ENCODE assay signal across 8 cellular contexts in the genomic region with DNA sequence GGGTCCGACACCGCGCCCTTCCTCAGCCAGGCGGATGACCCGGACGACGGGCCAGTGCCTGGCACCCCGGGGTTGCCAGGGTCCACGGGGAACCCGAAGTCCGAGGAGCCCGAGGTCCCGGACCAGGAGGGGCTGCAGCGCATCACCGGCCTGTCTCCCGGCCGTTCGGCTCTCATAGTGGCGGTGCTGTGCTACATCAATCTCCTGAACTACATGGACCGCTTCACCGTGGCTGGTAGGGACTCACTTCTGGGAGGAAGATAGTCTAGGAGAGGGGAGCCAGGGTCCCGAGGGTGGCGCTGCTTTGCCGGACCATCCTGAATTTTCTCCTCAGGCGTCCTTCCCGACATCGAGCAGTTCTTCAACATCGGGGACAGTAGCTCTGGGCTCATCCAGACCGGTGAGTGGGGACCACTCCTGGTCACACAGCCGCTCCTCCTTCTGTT. TPM values are rescaled to one million over a fixed set of nuclear protein-coding genes. Genes with fewer than 3 reads are reported as not detected.
DNase-seq lines count a peak whose midpoint lies in the region; ATAC-seq and TF ChIP-seq lines count a peak whose summit lies in the region.

No MANE protein-coding gene starts in this region.

- WGBS in hepatocyte (ENCODE audit: low lambda C conversion rate, missing lambda C conversion rate), result 14% methylated on average over 30 of the region's 30 CpGs

- no peak for TF ChIP-seq CTCF in activated B cell treated with CpG ODN at 0.5 μM for 24 hours (IDR thresholded peaks at IDR 0.05)
- no peak for TF ChIP-seq CTCF in hepatocyte (IDR thresholded peaks at IDR 0.05; ENCODE audit: poor library complexity)

- peaks cover 22% of the 10 kb centered on the region for H3K79me2 ChIP-seq in hepatocyte

- H3K4me2 ChIP-seq in hepatocyte, result peak overlapping the region; percentile 87

- no peaks in the 10 kb centered on the region for H3K9me3 ChIP-seq in CD4-positive, CD25-positive, alpha-beta regulatory T cell (ENCODE audit: control insufficient read depth in 2 of 2, low read length in 2 of 2)
- H3K9me3 ChIP-seq in hepatocyte (ENCODE audit: low read depth), result no peaks in the 10 kb centered on the region

- H3K27ac ChIP-seq in CD4-positive, CD25-positive, alpha-beta regulatory T cell (ENCODE audit: insufficient read depth, low read length, poor library complexity, severe bottlenecking), result peak overlapping the region; percentile 60
- peak overlapping the region; percentile 14 for H3K27ac ChIP-seq in hepatocyte

- H3K4me1 Mint-ChIP-seq in CD4-positive, CD25-positive, alpha-beta regulatory T cell, result peaks cover 12 to 45% (median 26%) of the 10 kb centered on the region in 4 donors
- H3K4me1 Mint-ChIP-seq in activated B cell treated with CpG ODN at 0.5 μM for 24 hours, result peaks cover 31% of the 10 kb centered on the region
- peaks cover 45% of the 10 kb centered on the region for H3K4me1 Mint-ChIP-seq in stimulated activated effector memory CD8-positive, alpha-beta T cell treated with anti-CD3 and anti-CD28 coated beads, Interleukin-12 subunit alpha, Interleukin-12 subunit beta, amount 100 ng/mL, for 72 hours

- no peaks in the 10 kb centered on the region for H3K27me3 ChIP-seq in CD4-positive, CD25-positive, alpha-beta regulatory T cell (ENCODE audit: control insufficient read depth, insufficient read depth, low read length)
- no peaks in the 10 kb centered on the region for H3K27me3 ChIP-seq in hepatocyte

- peak overlapping the region; percentile 62 for H3K4me3 ChIP-seq in CD4-positive, CD25-positive, alpha-beta regulatory T cell (ENCODE audit: low read depth, low read length)
- H3K4me3 ChIP-seq in hepatocyte, result peak overlapping the region; percentile 72

- no peaks in the 10 kb centered on the region for H3K9me2 ChIP-seq in hepatocyte (replicated peaks; ENCODE audit: insufficient read depth)

- H3K9me3 Mint-ChIP-seq in CD4-positive, CD25-positive, alpha-beta regulatory T cell, result no peaks in the 10 kb centered on the region
- H3K9me3 Mint-ChIP-seq in activated B cell treated with CpG ODN at 0.5 μM for 24 hours, result no peaks in the 10 kb centered on the region
- no peaks in the 10 kb centered on the region for H3K9me3 Mint-ChIP-seq in stimulated activated effector memory CD8-positive, alpha-beta T cell treated with anti-CD3 and anti-CD28 coated beads, Interleukin-12 subunit alpha, Interleukin-12 subunit beta, amount 100 ng/mL, for 72 hours

- ATAC-seq in CD4-positive, CD25-positive, alpha-beta regulatory T cell (ENCODE audit: low read depth in 2 of 2), result no peak
- ATAC-seq in HG02610 (IDR thresholded peaks at IDR 0.05; ENCODE audit: unreplicated experiment) (peak; percentile 12), activated B cell treated with CpG ODN at 0.5 μM for 24 hours (ENCODE audit: low read depth) (no peak)
- peak; percentile 8 for ATAC-seq in stimulated activated effector memory CD8-positive, alpha-beta T cell treated with anti-CD3 and anti-CD28 coated beads, Interleukin-12 subunit alpha, Interleukin-12 subunit beta, amount 100 ng/mL, for 72 hours

- intact Hi-C loops in activated B cell treated with CpG ODN at 0.5 μM for 24 hours (cut with micrococcal nuclease), result no loop called here

- H3K4me3 Mint-ChIP-seq in CD4-positive, CD25-positive, alpha-beta regulatory T cell, result peak overlapping the region; percentile 96 to 99 (median 98)
- H3K4me3 Mint-ChIP-seq in activated B cell treated with CpG ODN at 0.5 μM for 24 hours, result peak overlapping the region; percentile 94
- H3K4me3 Mint-ChIP-seq in stimulated activated effector memory CD8-positive, alpha-beta T cell treated with anti-CD3 and anti-CD28 coated beads, Interleukin-12 subunit alpha, Interleukin-12 subunit beta, amount 100 ng/mL, for 72 hours, result peak overlapping the region; percentile 97

- peak overlapping the region; percentile 69 to 98 (median 87) for H3K27ac Mint-ChIP-seq in CD4-positive, CD25-positive, alpha-beta regulatory T cell
- H3K27ac Mint-ChIP-seq in activated B cell treated with CpG ODN at 0.5 μM for 24 hours, result peak overlapping the region; percentile 36
- H3K27ac Mint-ChIP-seq in stimulated activated effector memory CD8-positive, alpha-beta T cell treated with anti-CD3 and anti-CD28 coated beads, Interleukin-12 subunit alpha, Interleukin-12 subunit beta, amount 100 ng/mL, for 72 hours, result peak overlapping the region; percentile 97

- peaks cover 9% of the 10 kb centered on the region for H3K36me3 ChIP-seq in CD4-positive, CD25-positive, alpha-beta regulatory T cell (ENCODE audit: control insufficient read depth, insufficient read depth, low read length)
- no peaks in the 10 kb centered on the region for H3K36me3 ChIP-seq in hepatocyte (replicated peaks; ENCODE audit: insufficient read depth, low read depth)

- CTCF ChIA-PET in activated B cell treated with CpG ODN at 0.5 μM for 24 hours (lab: Charles Lee), result no interaction called here

- peak overlapping the region; percentile 60 for H2AFZ ChIP-seq in hepatocyte

- no peaks in the 10 kb centered on the region for H4K20me1 ChIP-seq in hepatocyte (ENCODE audit: insufficient read depth, poor library complexity, severe bottlenecking)

- POLR2A ChIA-PET in activated B cell treated with CpG ODN at 0.5 μM for 24 hours (lab: Charles Lee), result interaction anchor here (0.8 to 2.5 kb wide), 6 partner anchors 9 to 483 kb away, joined by 3 to 24 read pairs (median 6); a partner anchor contains a TSS

- H3K27me3 Mint-ChIP-seq in CD4-positive, CD25-positive, alpha-beta regulatory T cell, result no peaks in the 10 kb centered on the region
- H3K27me3 Mint-ChIP-seq in activated B cell treated with CpG ODN at 0.5 μM for 24 hours, result no peaks in the 10 kb centered on the region

- H3K4me1 ChIP-seq in CD4-positive, CD25-positive, alpha-beta regulatory T cell (ENCODE audit: control insufficient read depth, insufficient read depth, low read length, poor library complexity, severe bottlenecking), result peaks cover 26% of the 10 kb centered on the region
- H3K4me1 ChIP-seq in hepatocyte (ENCODE audit: insufficient read depth), result peaks cover 7% of the 10 kb centered on the region

- no peak for DNase-seq in CD4-positive, CD25-positive, alpha-beta regulatory T cell
- DNase-seq in activated B cell treated with CpG ODN at 0.5 μM for 24 hours, result no peak
- no peak for DNase-seq in hepatocyte (ENCODE audit: low spot score)
- DNase-seq in stimulated activated effector memory CD8-positive, alpha-beta T cell treated with anti-CD3 and anti-CD28 coated beads, Interleukin-12 subunit alpha, Interleukin-12 subunit beta, amount 100 ng/mL, for 72 hours (ENCODE audit: low spot score in 2 of 2), result no peak
- DNase-seq in activated CD8-positive, alpha-beta memory T cell treated with anti-CD3 and anti-CD28 coated beads, Interleukin-2, amount 50 U/mL, for 4 hours, result no peak
- DNase-seq in NCI-H1930 (lab: John Stamatoyannopoulos, UW), result no peak
- DNase-seq in NCI-H446 treated with DMSO at 0.1 percent for 48 hours (lab: John Stamatoyannopoulos, UW), result no peak

- peaks cover 8% of the 10 kb centered on the region for H3K36me3 Mint-ChIP-seq in CD4-positive, CD25-positive, alpha-beta regulatory T cell
- H3K36me3 Mint-ChIP-seq in activated B cell treated with CpG ODN at 0.5 μM for 24 hours (ENCODE audit: low read depth), result peaks cover 26% of the 10 kb centered on the region
- H3K36me3 Mint-ChIP-seq in stimulated activated effector memory CD8-positive, alpha-beta T cell treated with anti-CD3 and anti-CD28 coated beads, Interleukin-12 subunit alpha, Interleukin-12 subunit beta, amount 100 ng/mL, for 72 hours, result peaks cover 42% of the 10 kb centered on the region

RNA-seq across cellular contexts. Expression of a gene that starts 0.6 kb away (rescaled TPM):
- total RNA-seq in CD4-positive, CD25-positive, alpha-beta regulatory T cell, result 24.5 TPM
- 10 to 100 TPM; 22.3 to 32.9 (median 25.2) TPM for polyA plus RNA-seq in CD4-positive, CD25-positive, alpha-beta regulatory T cell
- 26.6 and 29.2 TPM in 2 replicates for total RNA-seq in activated B cell treated with CpG ODN at 0.5 μM for 24 hours
- 36.6 and 42.8 TPM in 2 replicates for total RNA-seq in hepatocyte
- 140 and 146 TPM in 2 replicates for polyA plus RNA-seq in hepatocyte

RNA-seq across cellular contexts. Expression of a gene that starts 9.7 kb away (rescaled TPM):
- total RNA-seq in CD4-positive, CD25-positive, alpha-beta regulatory T cell, result 282 TPM
- 100 to 1,000 TPM; 287 to 429 (median 317) TPM for polyA plus RNA-seq in CD4-positive, CD25-positive, alpha-beta regulatory T cell
- total RNA-seq in activated B cell treated with CpG ODN at 0.5 μM for 24 hours, result 3.8 and 6.2 TPM in 2 replicates
- 1.00 and 3.9 TPM in 2 replicates for total RNA-seq in hepatocyte
- 2.4 and 6.9 TPM in 2 replicates for polyA plus RNA-seq in hepatocyte

RNA-seq across cellular contexts. Expression of a gene that starts 24.4 kb away (rescaled TPM):
- total RNA-seq in CD4-positive, CD25-positive, alpha-beta regulatory T cell, result 96.2 TPM
- 10 to 100 TPM; 22.9 to 30.3 (median 24.9) TPM for polyA plus RNA-seq in CD4-positive, CD25-positive, alpha-beta regulatory T cell
- total RNA-seq in activated B cell treated with CpG ODN at 0.5 μM for 24 hours (62.9 and 85.7 TPM in 2 replicates), hepatocyte (17.3 and 17.4 TPM in 2 replicates)
- polyA plus RNA-seq in hepatocyte, result 19.7 and 22.3 TPM in 2 replicates

RNA-seq across cellular contexts. Expression of a gene that starts 43.4 kb away (rescaled TPM):
- 0.52 TPM for total RNA-seq in CD4-positive, CD25-positive, alpha-beta regulatory T cell
- 1 to 10 TPM in 1 of 4 donors, not detected in 3; 2.8 TPM for polyA plus RNA-seq in CD4-positive, CD25-positive, alpha-beta regulatory T cell
- total RNA-seq in activated B cell treated with CpG ODN at 0.5 μM for 24 hours (295 and 316 TPM in 2 replicates), hepatocyte (not detected in 2 replicates)
- polyA plus RNA-seq in hepatocyte, result not detected in 2 replicates

RNA-seq across cellular contexts. Expression of a gene that starts 50.1 kb away (rescaled TPM):
- total RNA-seq in CD4-positive, CD25-positive, alpha-beta regulatory T cell, result 28.2 TPM
- polyA plus RNA-seq in CD4-positive, CD25-positive, alpha-beta regulatory T cell, result 1 to 10 TPM; 2.9 to 3.9 (median 3.4) TPM
- total RNA-seq in activated B cell treated with CpG ODN at 0.5 μM for 24 hours (93.5 and 110 TPM in 2 replicates), hepatocyte (27.5 and 37.2 TPM in 2 replicates)
- polyA plus RNA-seq in hepatocyte, result 25.9 and 30.3 TPM in 2 replicates

Comparison
In these comparisons a context has a peak if more than half of its experiments do, and no peak if none do; other contexts are left out.
1. ATAC-seq: peak in HG02610 (single experiment) and stimulated activated effector memory CD8-positive, alpha-beta T cell treated with anti-CD3 and anti-CD28 coated beads, Interleukin-12 subunit alpha, Interleukin-12 subunit beta, amount 100 ng/mL, for 72 hours (single experiment); none in CD4-positive, CD25-positive, alpha-beta regulatory T cell (0 of 2) and activated B cell treated with CpG ODN at 0.5 μM for 24 hours (single experiment).
2. H3K27ac Mint-ChIP-seq: peak in every context shown above with its lines; median percentile 97 in stimulated activated effector memory CD8-positive, alpha-beta T cell treated with anti-CD3 and anti-CD28 coated beads, Interleukin-12 subunit alpha, Interleukin-12 subunit beta, amount 100 ng/mL, for 72 hours; 87 in CD4-positive, CD25-positive, alpha-beta regulatory T cell; 36 in activated B cell treated with CpG ODN at 0.5 μM for 24 hours.
3. RNA of a gene that starts 9.7 kb away (total RNA-seq): 282 TPM in CD4-positive, CD25-positive, alpha-beta regulatory T cell (single experiment); 3.8 to 6.2 TPM in activated B cell treated with CpG ODN at 0.5 μM for 24 hours and 1.00 to 3.9 TPM in hepatocyte; every median in the first group is over 10 times any median in the second.
4. Peak in every context shown above with its lines, with median percentiles within 50 percentile points of each other: H3K4me3 Mint-ChIP-seq.